Comparison of ENCODE assay signal across 7 cellular contexts in genomic region chr2:209141818-209142217, GRCh38.
"Had no signal": no experiment of that assay in that cellular context is flagged by ENCODE, and none has a peak within 500 bp of the region (broad histone marks: within the 10 kb centered on the region; RNA-seq: fewer than 3 reads in every experiment).

No MANE protein-coding gene starts in this region.

- FAIRE-seq: HTR-8/SVneo had no signal

- H3K4me3 ChIP-seq: GM23338, HAP-1 had no signal

- H2AFZ ChIP-seq: GM23338 had no signal

- H3K9me3 ChIP-seq: HAP-1 had no signal

- DNase-seq: H7, HFFc6, KBM-7 had no signal

- H3K36me3 ChIP-seq: HAP-1 had no signal

- ATAC-seq: GM23338, HCT116 had no signal

- H3K4me2 ChIP-seq: GM23338 had no signal

- H3K4me1 ChIP-seq: HAP-1 had no signal
